1 cellular context compared by ENCODE assay signal in genomic region chr1:19138958-19139581, GRCh38.
A peak's percentile ranks its signal among the peaks of the same experiment; 100 is the strongest.
TF ChIP-seq lines count a peak whose summit lies in the region.

No MANE protein-coding gene starts in this region.

TF ChIP-seq in HepG2, 621 proteins besides CTCF, POLR2A, EP300 and RAD21 (continued from another document and continues in another):
- TF ChIP-seq, protein P1, sequence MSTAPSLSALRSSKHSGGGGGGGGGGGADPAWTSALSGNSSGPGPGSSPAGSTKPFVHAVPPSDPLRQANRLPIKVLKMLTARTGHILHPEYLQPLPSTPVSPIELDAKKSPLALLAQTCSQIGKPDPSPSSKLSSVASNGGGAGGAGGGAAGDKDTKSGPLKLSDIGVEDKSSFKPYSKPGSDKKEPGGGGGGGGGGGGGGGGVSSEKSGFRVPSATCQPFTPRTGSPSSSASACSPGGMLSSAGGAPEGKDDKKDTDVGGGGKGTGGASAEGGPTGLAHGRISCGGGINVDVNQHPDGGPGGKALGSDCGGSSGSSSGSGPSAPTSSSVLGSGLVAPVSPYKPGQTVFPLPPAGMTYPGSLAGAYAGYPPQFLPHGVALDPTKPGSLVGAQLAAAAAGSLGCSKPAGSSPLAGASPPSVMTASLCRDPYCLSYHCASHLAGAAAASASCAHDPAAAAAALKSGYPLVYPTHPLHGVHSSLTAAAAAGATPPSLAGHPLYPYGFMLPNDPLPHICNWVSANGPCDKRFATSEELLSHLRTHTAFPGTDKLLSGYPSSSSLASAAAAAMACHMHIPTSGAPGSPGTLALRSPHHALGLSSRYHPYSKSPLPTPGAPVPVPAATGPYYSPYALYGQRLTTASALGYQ (CRISPR knock-in tag; IDR thresholded peaks at IDR 0.05) = 0 out of 2 replicates have a peak, but pooled peaks have one; percentile 30
- TF ChIP-seq ZNF724P (CRISPR knock-in tag; IDR thresholded peaks at IDR 0.05; ENCODE audit: borderline replicate concordance) (no peak), SAFB2 (CRISPR knock-in tag; IDR thresholded peaks at IDR 0.05; ENCODE audit: borderline replicate concordance, low read depth) (no peak), ZNF432 (CRISPR knock-in tag; IDR thresholded peaks at IDR 0.05; ENCODE audit: borderline replicate concordance) (no peak), ZNF552 (CRISPR knock-in tag; IDR thresholded peaks at IDR 0.05; ENCODE audit: borderline replicate concordance) (no peak), MYNN (CRISPR knock-in tag; IDR thresholded peaks at IDR 0.05; ENCODE audit: low read depth) (no peak), CHD4 (IDR thresholded peaks at IDR 0.05; ENCODE audit: borderline replicate concordance, low read length) (no peak), ZNF318 (CRISPR knock-in tag; IDR thresholded peaks at IDR 0.05) (no peak), PAX8 (CRISPR knock-in tag; IDR thresholded peaks at IDR 0.05; ENCODE audit: borderline replicate concordance) (no peak), SP5 (CRISPR knock-in tag; IDR thresholded peaks at IDR 0.05; ENCODE audit: borderline replicate concordance, low read depth) (no peak), ZNF569 (CRISPR knock-in tag; IDR thresholded peaks at IDR 0.05; ENCODE audit: borderline replicate concordance) (no peak), GATAD2A (CRISPR knock-in tag; IDR thresholded peaks at IDR 0.05) (peak; percentile 46), ZNF12 (CRISPR knock-in tag; IDR thresholded peaks at IDR 0.05) (no peak), ZNF282 (IDR thresholded peaks at IDR 0.05; ENCODE audit: partially characterized antibody) (no peak), MEF2D (CRISPR knock-in tag; IDR thresholded peaks at IDR 0.05) (no peak), MXD1 (CRISPR knock-in tag; IDR thresholded peaks at IDR 0.05) (no peak), ELK4 (CRISPR knock-in tag; IDR thresholded peaks at IDR 0.05; ENCODE audit: borderline replicate concordance) (no peak), ZNF768 (CRISPR knock-in tag; IDR thresholded peaks at IDR 0.05) (peak; percentile 23; the same call in 1 of the 2 replicates), TBX3 (IDR thresholded peaks at IDR 0.05; ENCODE audit: borderline replicate concordance) (no peak), ZNF530 (CRISPR knock-in tag; IDR thresholded peaks at IDR 0.05; ENCODE audit: low read depth) (no peak), ZNF615 (CRISPR knock-in tag; IDR thresholded peaks at IDR 0.05; ENCODE audit: borderline replicate concordance) (no peak), ZNF24 (IDR thresholded peaks at IDR 0.05) (no peak), MTERF4 (CRISPR knock-in tag; IDR thresholded peaks at IDR 0.05) (no peak), ZNF264 (CRISPR knock-in tag; IDR thresholded peaks at IDR 0.05) (no peak), ZNF878 (CRISPR knock-in tag; IDR thresholded peaks at IDR 0.05) (no peak), HNRNPL (IDR thresholded peaks at IDR 0.05; ENCODE audit: low read depth, low read length) (no peak), BCL3 (CRISPR knock-in tag; IDR thresholded peaks at IDR 0.05) (no peak), RBM39 (IDR thresholded peaks at IDR 0.05; ENCODE audit: low read depth, low read length, poor library complexity, severe bottlenecking) (no peak), NCOA5 (CRISPR knock-in tag; IDR thresholded peaks at IDR 0.05) (no peak), MNT (IDR thresholded peaks at IDR 0.05) (no peak), ZNF577 (CRISPR knock-in tag; IDR thresholded peaks at IDR 0.05; ENCODE audit: borderline replicate concordance, low read depth) (no peak)
- TF ChIP-seq, protein P2, sequence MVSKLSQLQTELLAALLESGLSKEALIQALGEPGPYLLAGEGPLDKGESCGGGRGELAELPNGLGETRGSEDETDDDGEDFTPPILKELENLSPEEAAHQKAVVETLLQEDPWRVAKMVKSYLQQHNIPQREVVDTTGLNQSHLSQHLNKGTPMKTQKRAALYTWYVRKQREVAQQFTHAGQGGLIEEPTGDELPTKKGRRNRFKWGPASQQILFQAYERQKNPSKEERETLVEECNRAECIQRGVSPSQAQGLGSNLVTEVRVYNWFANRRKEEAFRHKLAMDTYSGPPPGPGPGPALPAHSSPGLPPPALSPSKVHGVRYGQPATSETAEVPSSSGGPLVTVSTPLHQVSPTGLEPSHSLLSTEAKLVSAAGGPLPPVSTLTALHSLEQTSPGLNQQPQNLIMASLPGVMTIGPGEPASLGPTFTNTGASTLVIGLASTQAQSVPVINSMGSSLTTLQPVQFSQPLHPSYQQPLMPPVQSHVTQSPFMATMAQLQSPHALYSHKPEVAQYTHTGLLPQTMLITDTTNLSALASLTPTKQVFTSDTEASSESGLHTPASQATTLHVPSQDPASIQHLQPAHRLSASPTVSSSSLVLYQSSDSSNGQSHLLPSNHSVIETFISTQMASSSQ (IDR thresholded peaks at IDR 0.05; ENCODE audit: low read depth) = peak; percentile 89
- TF ChIP-seq, protein P2 (CRISPR knock-in tag; IDR thresholded peaks at IDR 0.05; ENCODE audit: borderline replicate concordance) = peak; percentile 90; the same call in 1 of the 2 replicates
- TF ChIP-seq, protein P3, sequence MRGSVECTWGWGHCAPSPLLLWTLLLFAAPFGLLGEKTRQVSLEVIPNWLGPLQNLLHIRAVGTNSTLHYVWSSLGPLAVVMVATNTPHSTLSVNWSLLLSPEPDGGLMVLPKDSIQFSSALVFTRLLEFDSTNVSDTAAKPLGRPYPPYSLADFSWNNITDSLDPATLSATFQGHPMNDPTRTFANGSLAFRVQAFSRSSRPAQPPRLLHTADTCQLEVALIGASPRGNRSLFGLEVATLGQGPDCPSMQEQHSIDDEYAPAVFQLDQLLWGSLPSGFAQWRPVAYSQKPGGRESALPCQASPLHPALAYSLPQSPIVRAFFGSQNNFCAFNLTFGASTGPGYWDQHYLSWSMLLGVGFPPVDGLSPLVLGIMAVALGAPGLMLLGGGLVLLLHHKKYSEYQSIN (CRISPR knock-in tag; IDR thresholded peaks at IDR 0.05; ENCODE audit: borderline replicate concordance) = no peak
- TF ChIP-seq, protein P4, sequence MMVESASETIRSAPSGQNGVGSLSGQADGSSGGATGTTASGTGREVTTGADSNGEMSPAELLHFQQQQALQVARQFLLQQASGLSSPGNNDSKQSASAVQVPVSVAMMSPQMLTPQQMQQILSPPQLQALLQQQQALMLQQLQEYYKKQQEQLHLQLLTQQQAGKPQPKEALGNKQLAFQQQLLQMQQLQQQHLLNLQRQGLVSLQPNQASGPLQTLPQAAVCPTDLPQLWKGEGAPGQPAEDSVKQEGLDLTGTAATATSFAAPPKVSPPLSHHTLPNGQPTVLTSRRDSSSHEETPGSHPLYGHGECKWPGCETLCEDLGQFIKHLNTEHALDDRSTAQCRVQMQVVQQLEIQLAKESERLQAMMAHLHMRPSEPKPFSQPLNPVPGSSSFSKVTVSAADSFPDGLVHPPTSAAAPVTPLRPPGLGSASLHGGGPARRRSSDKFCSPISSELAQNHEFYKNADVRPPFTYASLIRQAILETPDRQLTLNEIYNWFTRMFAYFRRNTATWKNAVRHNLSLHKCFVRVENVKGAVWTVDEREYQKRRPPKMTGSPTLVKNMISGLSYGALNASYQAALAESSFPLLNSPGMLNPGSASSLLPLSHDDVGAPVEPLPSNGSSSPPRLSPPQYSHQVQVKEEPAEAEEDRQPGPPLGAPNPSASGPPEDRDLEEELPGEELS (CRISPR knock-in tag; IDR thresholded peaks at IDR 0.05) = peak; percentile 92
